Comparison of ENCODE assay signal across 8 cellular contexts in the genomic region with DNA sequence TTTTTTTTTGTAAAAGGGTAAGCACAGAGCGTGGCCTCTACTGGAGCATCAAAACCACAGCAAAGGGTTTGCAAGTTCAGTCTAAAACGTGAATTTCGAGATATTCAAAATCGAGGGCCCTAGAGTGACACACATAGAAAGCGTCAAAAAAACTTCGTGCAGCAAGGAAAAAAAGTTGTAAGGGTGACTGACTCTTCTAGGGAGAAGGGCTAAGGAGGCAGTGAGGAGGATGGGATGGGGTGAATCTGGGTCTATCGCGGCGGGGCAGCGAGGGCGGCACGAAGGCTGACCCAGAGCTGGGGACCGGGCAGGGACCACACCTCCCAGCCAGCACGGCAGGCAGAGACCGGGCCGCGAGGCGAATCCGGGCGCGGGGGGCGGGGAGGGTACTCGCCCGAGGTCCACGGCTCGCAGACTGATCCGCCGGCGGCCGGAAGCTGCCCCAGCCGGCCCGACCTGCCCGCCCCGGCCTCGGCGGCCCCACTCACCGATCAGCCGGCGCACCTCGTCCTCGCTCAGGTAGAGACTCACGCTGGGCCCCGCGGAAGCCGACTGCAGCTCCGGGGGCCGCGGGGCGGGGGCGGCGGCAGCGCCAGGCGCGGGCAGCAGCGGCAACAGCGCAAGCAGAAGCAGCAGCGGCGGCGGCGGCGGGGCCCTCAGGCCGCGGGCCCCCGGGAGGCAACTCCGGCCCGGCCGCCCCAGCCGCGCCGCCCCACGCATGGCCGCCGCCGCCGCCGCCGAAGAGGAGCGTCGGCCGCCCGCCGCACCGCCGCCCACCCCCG. TPM values are rescaled to one million over a fixed set of nuclear protein-coding genes. Genes with fewer than 3 reads are reported as not detected.
DNase-seq lines count a peak whose midpoint lies in the region; ATAC-seq, FAIRE-seq and TF ChIP-seq lines count a peak whose summit lies in the region.

No MANE protein-coding gene starts in this region.

- H3K27ac Mint-ChIP-seq in activated naive CD4-positive, alpha-beta T cell treated with anti-CD3 and anti-CD28 coated beads, Interleukin-2, amount 50 U/mL, for 72 hours = peak overlapping the region; percentile 93 to 94

- H3K36me3 Mint-ChIP-seq in activated naive CD4-positive, alpha-beta T cell treated with anti-CD3 and anti-CD28 coated beads, Interleukin-2, amount 50 U/mL, for 72 hours = peaks cover 18 to 22% of the 10 kb centered on the region in 2 donors

- H3K9me3 ChIP-seq in cardiac muscle cell (ENCODE audit: low read depth) (no peaks in the 10 kb centered on the region), parathyroid adenoma (ENCODE audit: control insufficient read depth, low read length) (no peaks in the 10 kb centered on the region)

- H3K27me3 ChIP-seq in cardiac muscle cell (no peaks in the 10 kb centered on the region), parathyroid adenoma (ENCODE audit: control insufficient read depth, insufficient read depth, low read length) (no peaks in the 10 kb centered on the region)

- H3K4me2 ChIP-seq in parathyroid adenoma (ENCODE audit: low read length) = peak overlapping the region; percentile 83

- H3K4me1 ChIP-seq in cardiac muscle cell (ENCODE audit: low read depth) = peaks cover 37% of the 10 kb centered on the region
- H3K4me1 ChIP-seq in parathyroid adenoma = peaks cover 8% of the 10 kb centered on the region

- TF ChIP-seq CTCF in cardiac muscle cell (IDR thresholded peaks at IDR 0.05; ENCODE audit: low read depth, low read length) = no peak
- no peak for TF ChIP-seq CTCF in parathyroid adenoma (IDR thresholded peaks at IDR 0.05)

- in situ Hi-C loops in SK-MEL-5 (cut with HindIII; ENCODE audit: low pct_unique_long_range_greater_than_20kb, low sequenced_read_pairs) = no loop called here

- H3K27ac ChIP-seq in cardiac muscle cell = peak overlapping the region; percentile 97
- H3K27ac ChIP-seq in parathyroid adenoma = peak overlapping the region; percentile 55

- peaks cover 26% of the 10 kb centered on the region for H3K79me2 ChIP-seq in parathyroid adenoma

- H3K9me3 Mint-ChIP-seq in activated naive CD4-positive, alpha-beta T cell treated with anti-CD3 and anti-CD28 coated beads, Interleukin-2, amount 50 U/mL, for 72 hours = peaks cover 2 to 10% of the 10 kb centered on the region in 2 donors

- ATAC-seq in HG03342 (IDR thresholded peaks at IDR 0.05; ENCODE audit: unreplicated experiment) = peak; percentile 37
- ATAC-seq in activated naive CD4-positive, alpha-beta T cell treated with anti-CD3 and anti-CD28 coated beads, Interleukin-2, amount 50 U/mL, for 72 hours = peak; percentile 51 to 65

- H3K36me3 ChIP-seq in cardiac muscle cell (no peaks in the 10 kb centered on the region), parathyroid adenoma (ENCODE audit: control insufficient read depth, insufficient read depth, low read length) (no peaks in the 10 kb centered on the region)

- no peak for FAIRE-seq in urothelium cell line (lab: Jason Lieb, UNC)

- no peak overlapping the region for H3K9ac ChIP-seq in parathyroid adenoma

- DNase-seq in C1 segment of cervical spinal cord (lab: John Stamatoyannopoulos, UW) = peak in 11 of 14 donors; percentile 20 to 79 (median 55)
- peak; percentile 14 for DNase-seq in GM19240 (ENCODE audit: insufficient read length, low spot score)
- peak; percentile 37 for DNase-seq in SK-MEL-5 (ENCODE audit: low read depth, low spot score)
- DNase-seq in activated naive CD4-positive, alpha-beta T cell treated with anti-CD3 and anti-CD28 coated beads, Interleukin-2, amount 50 U/mL, for 72 hours (ENCODE audit: low spot score in 2 of 2) = peak; percentile 42 to 67
- DNase-seq in cardiac muscle cell (ENCODE audit: low read depth in 1 of 2, low spot score in 1 of 2) = peak; percentile 54 to 72
- peak; percentile 72 for DNase-seq in urothelium cell line (ENCODE audit: low spot score)

- peak overlapping the region; percentile 75 for H3K4me3 ChIP-seq in cardiac muscle cell
- peak overlapping the region; percentile 71 for H3K4me3 ChIP-seq in parathyroid adenoma (ENCODE audit: low read depth, low read length)

- peak overlapping the region; percentile 35 for H2AFZ ChIP-seq in parathyroid adenoma

RNA-seq across cellular contexts. Expression of a gene that starts 0.5 kb away (rescaled TPM):
- 72.1 and 79.0 TPM in 2 replicates for total RNA-seq in SK-MEL-5 (2014; rRNA removed; shearing (Covaris generic))
- polyA plus RNA-seq in SK-MEL-5 (2015; cell fraction: cytosol; rRNA removed) = 45.9 and 55.5 TPM in 2 replicates
- 206 and 233 TPM in 2 replicates for polyA plus RNA-seq in SK-MEL-5 (2015; cell fraction: nucleus; rRNA removed)
- total RNA-seq in activated naive CD4-positive, alpha-beta T cell treated with anti-CD3 and anti-CD28 coated beads, Interleukin-2, amount 50 U/mL, for 72 hours = 10 to 100 TPM; 16.4 to 50.1 TPM
- total RNA-seq in cardiac muscle cell = 65.9 and 73.3 TPM in 2 replicates
- 61.8 and 75.5 TPM in 2 replicates for polyA plus RNA-seq in cardiac muscle cell

Comparison
In these comparisons a context has a peak if more than half of its experiments do, and no peak if none do; other contexts are left out.
1. Peak in every context shown above with its lines: DNase-seq, ATAC-seq, H3K4me3 ChIP-seq and H3K27ac ChIP-seq.
2. DNase-seq: peak in every context shown above with its lines; median percentile 72 in urothelium cell line; 63 in cardiac muscle cell; 55 in C1 segment of cervical spinal cord; 54 in activated naive CD4-positive, alpha-beta T cell treated with anti-CD3 and anti-CD28 coated beads, Interleukin-2, amount 50 U/mL, for 72 hours; 37 in SK-MEL-5; 14 in GM19240.